1 cellular context compared by ENCODE assay signal in the genomic region with DNA sequence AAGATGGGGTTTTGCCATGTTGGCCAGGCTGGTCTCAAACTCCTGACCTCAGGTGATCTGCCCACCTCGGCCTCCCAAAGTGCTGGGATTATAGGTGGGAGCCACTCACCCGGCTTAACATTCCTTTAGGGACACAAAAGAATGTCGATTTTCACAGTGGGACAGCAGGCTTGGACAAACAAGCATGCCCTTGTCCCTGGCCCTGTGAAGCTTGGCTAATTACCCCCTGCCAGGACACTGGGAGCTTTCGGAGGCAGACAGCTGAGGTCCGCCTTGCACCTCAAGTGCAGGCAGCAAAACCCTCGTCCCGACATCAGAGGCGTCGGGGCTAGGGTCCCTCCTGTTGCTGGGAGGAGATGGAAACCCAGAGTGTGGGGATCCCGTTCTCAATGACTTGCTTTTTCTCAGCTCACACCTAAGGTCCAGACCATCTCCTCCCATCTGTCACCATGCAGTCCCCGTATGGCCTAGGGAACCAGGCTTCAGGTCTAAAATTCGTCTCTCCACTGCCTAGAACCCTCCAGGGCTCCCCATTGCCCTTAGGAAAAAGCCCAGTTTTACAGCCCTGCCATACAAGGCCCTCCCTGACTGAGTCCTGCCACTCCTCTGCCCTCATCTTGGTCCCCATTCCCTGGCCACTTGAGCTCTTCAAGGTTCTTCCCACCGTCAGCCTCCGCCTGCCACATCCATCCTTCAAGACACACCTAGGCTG.
A peak's percentile ranks its signal among the peaks of the same experiment; 100 is the strongest.
TF ChIP-seq lines count a peak whose summit lies in the region.

No MANE protein-coding gene starts in this region.

TF ChIP-seq in WTC11, 78 proteins besides CTCF, POLR2A, EP300 and RAD21:
- TF ChIP-seq, protein P1, sequence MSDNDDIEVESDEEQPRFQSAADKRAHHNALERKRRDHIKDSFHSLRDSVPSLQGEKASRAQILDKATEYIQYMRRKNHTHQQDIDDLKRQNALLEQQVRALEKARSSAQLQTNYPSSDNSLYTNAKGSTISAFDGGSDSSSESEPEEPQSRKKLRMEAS (CRISPR knock-in tag; IDR thresholded peaks at IDR 0.05) = no peak
- TF ChIP-seq CREB1 (CRISPR knock-in tag; IDR thresholded peaks at IDR 0.05) (no peak), MYBL2 (CRISPR knock-in tag; IDR thresholded peaks at IDR 0.05) (no peak), ZNF232 (CRISPR knock-in tag; IDR thresholded peaks at IDR 0.05) (no peak), JUN (CRISPR knock-in tag; IDR thresholded peaks at IDR 0.05) (no peak), ZNF423 (CRISPR knock-in tag; IDR thresholded peaks at IDR 0.05) (peak; percentile 80), ATF1 (CRISPR knock-in tag; IDR thresholded peaks at IDR 0.05) (no peak), TEAD1 (CRISPR knock-in tag; IDR thresholded peaks at IDR 0.05) (peak; percentile 50; the same call in 1 of the 2 replicates), SP1 (CRISPR knock-in tag; conservative IDR thresholded peaks at IDR 0.05) (no peak), OVOL2 (CRISPR knock-in tag; IDR thresholded peaks at IDR 0.05; ENCODE audit: borderline replicate concordance) (no peak), SOX15 (CRISPR knock-in tag; IDR thresholded peaks at IDR 0.05) (no peak), GTF2I (CRISPR knock-in tag; conservative IDR thresholded peaks at IDR 0.05) (no peak), ZNF416 (CRISPR knock-in tag; IDR thresholded peaks at IDR 0.05) (no peak), ZNF317 (CRISPR knock-in tag; IDR thresholded peaks at IDR 0.05; ENCODE audit: borderline replicate concordance, low read depth) (no peak), PRRX2 (CRISPR knock-in tag; IDR thresholded peaks at IDR 0.05) (no peak), TEAD4 (CRISPR knock-in tag; IDR thresholded peaks at IDR 0.05) (peak; percentile 59; the same call in 1 of the 2 replicates), MXD4 (CRISPR knock-in tag; IDR thresholded peaks at IDR 0.05; ENCODE audit: borderline replicate concordance) (no peak), ZNF121 (CRISPR knock-in tag; IDR thresholded peaks at IDR 0.05) (0 out of 2 replicates have a peak, but pooled peaks have one; percentile 5), SMAD4 (CRISPR knock-in tag; IDR thresholded peaks at IDR 0.05) (no peak)
- TF ChIP-seq, protein P2, sequence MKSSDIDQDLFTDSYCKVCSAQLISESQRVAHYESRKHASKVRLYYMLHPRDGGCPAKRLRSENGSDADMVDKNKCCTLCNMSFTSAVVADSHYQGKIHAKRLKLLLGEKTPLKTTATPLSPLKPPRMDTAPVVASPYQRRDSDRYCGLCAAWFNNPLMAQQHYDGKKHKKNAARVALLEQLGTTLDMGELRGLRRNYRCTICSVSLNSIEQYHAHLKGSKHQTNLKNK (CRISPR knock-in tag; IDR thresholded peaks at IDR 0.05) = no peak
- TF ChIP-seq, protein P3, sequence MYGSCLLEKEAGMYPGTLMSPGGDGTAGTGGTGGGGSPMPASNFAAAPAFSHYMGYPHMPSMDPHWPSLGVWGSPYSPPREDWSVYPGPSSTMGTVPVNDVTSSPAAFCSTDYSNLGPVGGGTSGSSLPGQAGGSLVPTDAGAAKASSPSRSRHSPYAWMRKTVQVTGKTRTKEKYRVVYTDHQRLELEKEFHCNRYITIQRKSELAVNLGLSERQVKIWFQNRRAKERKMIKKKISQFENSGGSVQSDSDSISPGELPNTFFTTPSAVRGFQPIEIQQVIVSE (CRISPR knock-in tag; IDR thresholded peaks at IDR 0.05; ENCODE audit: borderline replicate concordance) = no peak
- TF ChIP-seq, protein P4, sequence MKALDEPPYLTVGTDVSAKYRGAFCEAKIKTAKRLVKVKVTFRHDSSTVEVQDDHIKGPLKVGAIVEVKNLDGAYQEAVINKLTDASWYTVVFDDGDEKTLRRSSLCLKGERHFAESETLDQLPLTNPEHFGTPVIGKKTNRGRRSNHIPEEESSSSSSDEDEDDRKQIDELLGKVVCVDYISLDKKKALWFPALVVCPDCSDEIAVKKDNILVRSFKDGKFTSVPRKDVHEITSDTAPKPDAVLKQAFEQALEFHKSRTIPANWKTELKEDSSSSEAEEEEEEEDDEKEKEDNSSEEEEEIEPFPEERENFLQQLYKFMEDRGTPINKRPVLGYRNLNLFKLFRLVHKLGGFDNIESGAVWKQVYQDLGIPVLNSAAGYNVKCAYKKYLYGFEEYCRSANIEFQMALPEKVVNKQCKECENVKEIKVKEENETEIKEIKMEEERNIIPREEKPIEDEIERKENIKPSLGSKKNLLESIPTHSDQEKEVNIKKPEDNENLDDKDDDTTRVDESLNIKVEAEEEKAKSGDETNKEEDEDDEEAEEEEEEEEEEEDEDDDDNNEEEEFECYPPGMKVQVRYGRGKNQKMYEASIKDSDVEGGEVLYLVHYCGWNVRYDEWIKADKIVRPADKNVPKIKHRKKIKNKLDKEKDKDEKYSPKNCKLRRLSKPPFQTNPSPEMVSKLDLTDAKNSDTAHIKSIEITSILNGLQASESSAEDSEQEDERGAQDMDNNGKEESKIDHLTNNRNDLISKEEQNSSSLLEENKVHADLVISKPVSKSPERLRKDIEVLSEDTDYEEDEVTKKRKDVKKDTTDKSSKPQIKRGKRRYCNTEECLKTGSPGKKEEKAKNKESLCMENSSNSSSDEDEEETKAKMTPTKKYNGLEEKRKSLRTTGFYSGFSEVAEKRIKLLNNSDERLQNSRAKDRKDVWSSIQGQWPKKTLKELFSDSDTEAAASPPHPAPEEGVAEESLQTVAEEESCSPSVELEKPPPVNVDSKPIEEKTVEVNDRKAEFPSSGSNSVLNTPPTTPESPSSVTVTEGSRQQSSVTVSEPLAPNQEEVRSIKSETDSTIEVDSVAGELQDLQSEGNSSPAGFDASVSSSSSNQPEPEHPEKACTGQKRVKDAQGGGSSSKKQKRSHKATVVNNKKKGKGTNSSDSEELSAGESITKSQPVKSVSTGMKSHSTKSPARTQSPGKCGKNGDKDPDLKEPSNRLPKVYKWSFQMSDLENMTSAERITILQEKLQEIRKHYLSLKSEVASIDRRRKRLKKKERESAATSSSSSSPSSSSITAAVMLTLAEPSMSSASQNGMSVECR (CRISPR knock-in tag; IDR thresholded peaks at IDR 0.05; ENCODE audit: borderline replicate concordance) = no peak
- TF ChIP-seq, protein P5, sequence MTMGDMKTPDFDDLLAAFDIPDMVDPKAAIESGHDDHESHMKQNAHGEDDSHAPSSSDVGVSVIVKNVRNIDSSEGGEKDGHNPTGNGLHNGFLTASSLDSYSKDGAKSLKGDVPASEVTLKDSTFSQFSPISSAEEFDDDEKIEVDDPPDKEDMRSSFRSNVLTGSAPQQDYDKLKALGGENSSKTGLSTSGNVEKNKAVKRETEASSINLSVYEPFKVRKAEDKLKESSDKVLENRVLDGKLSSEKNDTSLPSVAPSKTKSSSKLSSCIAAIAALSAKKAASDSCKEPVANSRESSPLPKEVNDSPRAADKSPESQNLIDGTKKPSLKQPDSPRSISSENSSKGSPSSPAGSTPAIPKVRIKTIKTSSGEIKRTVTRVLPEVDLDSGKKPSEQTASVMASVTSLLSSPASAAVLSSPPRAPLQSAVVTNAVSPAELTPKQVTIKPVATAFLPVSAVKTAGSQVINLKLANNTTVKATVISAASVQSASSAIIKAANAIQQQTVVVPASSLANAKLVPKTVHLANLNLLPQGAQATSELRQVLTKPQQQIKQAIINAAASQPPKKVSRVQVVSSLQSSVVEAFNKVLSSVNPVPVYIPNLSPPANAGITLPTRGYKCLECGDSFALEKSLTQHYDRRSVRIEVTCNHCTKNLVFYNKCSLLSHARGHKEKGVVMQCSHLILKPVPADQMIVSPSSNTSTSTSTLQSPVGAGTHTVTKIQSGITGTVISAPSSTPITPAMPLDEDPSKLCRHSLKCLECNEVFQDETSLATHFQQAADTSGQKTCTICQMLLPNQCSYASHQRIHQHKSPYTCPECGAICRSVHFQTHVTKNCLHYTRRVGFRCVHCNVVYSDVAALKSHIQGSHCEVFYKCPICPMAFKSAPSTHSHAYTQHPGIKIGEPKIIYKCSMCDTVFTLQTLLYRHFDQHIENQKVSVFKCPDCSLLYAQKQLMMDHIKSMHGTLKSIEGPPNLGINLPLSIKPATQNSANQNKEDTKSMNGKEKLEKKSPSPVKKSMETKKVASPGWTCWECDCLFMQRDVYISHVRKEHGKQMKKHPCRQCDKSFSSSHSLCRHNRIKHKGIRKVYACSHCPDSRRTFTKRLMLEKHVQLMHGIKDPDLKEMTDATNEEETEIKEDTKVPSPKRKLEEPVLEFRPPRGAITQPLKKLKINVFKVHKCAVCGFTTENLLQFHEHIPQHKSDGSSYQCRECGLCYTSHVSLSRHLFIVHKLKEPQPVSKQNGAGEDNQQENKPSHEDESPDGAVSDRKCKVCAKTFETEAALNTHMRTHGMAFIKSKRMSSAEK (CRISPR knock-in tag; IDR thresholded peaks at IDR 0.05; ENCODE audit: borderline replicate concordance) = no peak
- TF ChIP-seq, protein P6, sequence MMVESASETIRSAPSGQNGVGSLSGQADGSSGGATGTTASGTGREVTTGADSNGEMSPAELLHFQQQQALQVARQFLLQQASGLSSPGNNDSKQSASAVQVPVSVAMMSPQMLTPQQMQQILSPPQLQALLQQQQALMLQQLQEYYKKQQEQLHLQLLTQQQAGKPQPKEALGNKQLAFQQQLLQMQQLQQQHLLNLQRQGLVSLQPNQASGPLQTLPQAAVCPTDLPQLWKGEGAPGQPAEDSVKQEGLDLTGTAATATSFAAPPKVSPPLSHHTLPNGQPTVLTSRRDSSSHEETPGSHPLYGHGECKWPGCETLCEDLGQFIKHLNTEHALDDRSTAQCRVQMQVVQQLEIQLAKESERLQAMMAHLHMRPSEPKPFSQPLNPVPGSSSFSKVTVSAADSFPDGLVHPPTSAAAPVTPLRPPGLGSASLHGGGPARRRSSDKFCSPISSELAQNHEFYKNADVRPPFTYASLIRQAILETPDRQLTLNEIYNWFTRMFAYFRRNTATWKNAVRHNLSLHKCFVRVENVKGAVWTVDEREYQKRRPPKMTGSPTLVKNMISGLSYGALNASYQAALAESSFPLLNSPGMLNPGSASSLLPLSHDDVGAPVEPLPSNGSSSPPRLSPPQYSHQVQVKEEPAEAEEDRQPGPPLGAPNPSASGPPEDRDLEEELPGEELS (CRISPR knock-in tag; IDR thresholded peaks at IDR 0.05) = 0 out of 2 replicates have a peak, but pooled peaks have one; percentile 38
- TF ChIP-seq, protein P7, sequence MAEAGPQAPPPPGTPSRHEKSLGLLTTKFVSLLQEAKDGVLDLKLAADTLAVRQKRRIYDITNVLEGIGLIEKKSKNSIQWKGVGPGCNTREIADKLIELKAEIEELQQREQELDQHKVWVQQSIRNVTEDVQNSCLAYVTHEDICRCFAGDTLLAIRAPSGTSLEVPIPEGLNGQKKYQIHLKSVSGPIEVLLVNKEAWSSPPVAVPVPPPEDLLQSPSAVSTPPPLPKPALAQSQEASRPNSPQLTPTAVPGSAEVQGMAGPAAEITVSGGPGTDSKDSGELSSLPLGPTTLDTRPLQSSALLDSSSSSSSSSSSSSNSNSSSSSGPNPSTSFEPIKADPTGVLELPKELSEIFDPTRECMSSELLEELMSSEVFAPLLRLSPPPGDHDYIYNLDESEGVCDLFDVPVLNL (CRISPR knock-in tag; IDR thresholded peaks at IDR 0.05; ENCODE audit: borderline replicate concordance, low read depth) = no peak
- TF ChIP-seq, protein P8, sequence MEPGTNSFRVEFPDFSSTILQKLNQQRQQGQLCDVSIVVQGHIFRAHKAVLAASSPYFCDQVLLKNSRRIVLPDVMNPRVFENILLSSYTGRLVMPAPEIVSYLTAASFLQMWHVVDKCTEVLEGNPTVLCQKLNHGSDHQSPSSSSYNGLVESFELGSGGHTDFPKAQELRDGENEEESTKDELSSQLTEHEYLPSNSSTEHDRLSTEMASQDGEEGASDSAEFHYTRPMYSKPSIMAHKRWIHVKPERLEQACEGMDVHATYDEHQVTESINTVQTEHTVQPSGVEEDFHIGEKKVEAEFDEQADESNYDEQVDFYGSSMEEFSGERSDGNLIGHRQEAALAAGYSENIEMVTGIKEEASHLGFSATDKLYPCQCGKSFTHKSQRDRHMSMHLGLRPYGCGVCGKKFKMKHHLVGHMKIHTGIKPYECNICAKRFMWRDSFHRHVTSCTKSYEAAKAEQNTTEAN (CRISPR knock-in tag; IDR thresholded peaks at IDR 0.05) = no peak
- TF ChIP-seq, protein P9, sequence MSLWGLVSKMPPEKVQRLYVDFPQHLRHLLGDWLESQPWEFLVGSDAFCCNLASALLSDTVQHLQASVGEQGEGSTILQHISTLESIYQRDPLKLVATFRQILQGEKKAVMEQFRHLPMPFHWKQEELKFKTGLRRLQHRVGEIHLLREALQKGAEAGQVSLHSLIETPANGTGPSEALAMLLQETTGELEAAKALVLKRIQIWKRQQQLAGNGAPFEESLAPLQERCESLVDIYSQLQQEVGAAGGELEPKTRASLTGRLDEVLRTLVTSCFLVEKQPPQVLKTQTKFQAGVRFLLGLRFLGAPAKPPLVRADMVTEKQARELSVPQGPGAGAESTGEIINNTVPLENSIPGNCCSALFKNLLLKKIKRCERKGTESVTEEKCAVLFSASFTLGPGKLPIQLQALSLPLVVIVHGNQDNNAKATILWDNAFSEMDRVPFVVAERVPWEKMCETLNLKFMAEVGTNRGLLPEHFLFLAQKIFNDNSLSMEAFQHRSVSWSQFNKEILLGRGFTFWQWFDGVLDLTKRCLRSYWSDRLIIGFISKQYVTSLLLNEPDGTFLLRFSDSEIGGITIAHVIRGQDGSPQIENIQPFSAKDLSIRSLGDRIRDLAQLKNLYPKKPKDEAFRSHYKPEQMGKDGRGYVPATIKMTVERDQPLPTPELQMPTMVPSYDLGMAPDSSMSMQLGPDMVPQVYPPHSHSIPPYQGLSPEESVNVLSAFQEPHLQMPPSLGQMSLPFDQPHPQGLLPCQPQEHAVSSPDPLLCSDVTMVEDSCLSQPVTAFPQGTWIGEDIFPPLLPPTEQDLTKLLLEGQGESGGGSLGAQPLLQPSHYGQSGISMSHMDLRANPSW (CRISPR knock-in tag; conservative IDR thresholded peaks at IDR 0.05; ENCODE audit: low read depth) = no peak
- TF ChIP-seq, protein P10, sequence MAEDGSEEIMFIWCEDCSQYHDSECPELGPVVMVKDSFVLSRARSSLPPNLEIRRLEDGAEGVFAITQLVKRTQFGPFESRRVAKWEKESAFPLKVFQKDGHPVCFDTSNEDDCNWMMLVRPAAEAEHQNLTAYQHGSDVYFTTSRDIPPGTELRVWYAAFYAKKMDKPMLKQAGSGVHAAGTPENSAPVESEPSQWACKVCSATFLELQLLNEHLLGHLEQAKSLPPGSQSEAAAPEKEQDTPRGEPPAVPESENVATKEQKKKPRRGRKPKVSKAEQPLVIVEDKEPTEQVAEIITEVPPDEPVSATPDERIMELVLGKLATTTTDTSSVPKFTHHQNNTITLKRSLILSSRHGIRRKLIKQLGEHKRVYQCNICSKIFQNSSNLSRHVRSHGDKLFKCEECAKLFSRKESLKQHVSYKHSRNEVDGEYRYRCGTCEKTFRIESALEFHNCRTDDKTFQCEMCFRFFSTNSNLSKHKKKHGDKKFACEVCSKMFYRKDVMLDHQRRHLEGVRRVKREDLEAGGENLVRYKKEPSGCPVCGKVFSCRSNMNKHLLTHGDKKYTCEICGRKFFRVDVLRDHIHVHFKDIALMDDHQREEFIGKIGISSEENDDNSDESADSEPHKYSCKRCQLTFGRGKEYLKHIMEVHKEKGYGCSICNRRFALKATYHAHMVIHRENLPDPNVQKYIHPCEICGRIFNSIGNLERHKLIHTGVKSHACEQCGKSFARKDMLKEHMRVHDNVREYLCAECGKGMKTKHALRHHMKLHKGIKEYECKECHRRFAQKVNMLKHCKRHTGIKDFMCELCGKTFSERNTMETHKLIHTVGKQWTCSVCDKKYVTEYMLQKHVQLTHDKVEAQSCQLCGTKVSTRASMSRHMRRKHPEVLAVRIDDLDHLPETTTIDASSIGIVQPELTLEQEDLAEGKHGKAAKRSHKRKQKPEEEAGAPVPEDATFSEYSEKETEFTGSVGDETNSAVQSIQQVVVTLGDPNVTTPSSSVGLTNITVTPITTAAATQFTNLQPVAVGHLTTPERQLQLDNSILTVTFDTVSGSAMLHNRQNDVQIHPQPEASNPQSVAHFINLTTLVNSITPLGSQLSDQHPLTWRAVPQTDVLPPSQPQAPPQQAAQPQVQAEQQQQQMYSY (CRISPR knock-in tag; IDR thresholded peaks at IDR 0.05) = no peak
